Comparison of ENCODE assay signal across 1 cellular context in the genomic region with DNA sequence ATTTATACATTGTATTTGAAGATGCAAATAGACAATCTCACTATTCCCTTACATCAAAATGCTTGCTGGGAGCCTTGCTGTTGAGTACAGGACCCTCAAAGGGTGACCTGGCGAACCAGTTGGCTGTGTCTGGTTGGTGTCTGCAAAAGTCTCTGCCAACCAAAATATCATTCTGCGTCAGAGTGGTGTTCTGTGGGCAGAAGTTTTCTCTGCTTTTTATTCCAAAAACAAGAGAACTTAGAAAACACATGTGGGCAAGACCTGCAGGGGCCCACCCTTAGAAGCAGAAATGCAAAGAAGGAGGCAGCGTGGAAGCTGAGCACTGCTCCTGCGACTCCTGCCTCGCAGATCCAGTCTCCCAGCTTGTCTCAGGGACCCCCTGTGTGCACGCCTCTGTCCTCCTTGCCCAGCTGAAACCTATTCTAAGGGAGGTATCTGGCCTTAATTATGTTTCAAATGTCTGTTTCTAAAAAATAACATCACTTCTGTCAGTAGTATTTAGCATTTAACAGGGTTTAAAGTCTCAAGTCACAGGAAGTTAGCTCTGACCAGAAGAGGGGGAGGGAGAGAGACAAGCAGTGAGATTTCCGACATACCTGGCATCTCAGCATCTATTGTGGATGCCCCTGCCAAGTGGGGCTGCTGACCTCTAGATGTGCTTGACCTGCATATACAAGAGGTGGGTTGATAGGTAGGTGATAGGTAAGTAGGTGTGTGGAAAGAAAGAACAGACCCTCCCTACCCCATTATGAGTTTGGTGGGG.
TF ChIP-seq lines count a peak whose summit lies in the region.

No MANE protein-coding gene starts in this region.

TF ChIP-seq in SK-N-SH treated with all-trans-retinoic acid at 6 μM for 48 hours, 23 proteins besides CTCF, POLR2A, EP300 and RAD21 (continued from another document):
- TF ChIP-seq, protein P1, sequence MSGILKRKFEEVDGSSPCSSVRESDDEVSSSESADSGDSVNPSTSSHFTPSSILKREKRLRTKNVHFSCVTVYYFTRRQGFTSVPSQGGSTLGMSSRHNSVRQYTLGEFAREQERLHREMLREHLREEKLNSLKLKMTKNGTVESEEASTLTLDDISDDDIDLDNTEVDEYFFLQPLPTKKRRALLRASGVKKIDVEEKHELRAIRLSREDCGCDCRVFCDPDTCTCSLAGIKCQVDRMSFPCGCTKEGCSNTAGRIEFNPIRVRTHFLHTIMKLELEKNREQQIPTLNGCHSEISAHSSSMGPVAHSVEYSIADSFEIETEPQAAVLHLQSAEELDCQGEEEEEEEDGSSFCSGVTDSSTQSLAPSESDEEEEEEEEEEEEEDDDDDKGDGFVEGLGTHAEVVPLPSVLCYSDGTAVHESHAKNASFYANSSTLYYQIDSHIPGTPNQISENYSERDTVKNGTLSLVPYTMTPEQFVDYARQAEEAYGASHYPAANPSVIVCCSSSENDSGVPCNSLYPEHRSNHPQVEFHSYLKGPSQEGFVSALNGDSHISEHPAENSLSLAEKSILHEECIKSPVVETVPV (CRISPR knock-in tag; IDR thresholded peaks at IDR 0.05): no peak
- TF ChIP-seq BACH2 (CRISPR knock-in tag; IDR thresholded peaks at IDR 0.05; ENCODE audit: borderline replicate concordance): no peak
- TF ChIP-seq, protein P2, sequence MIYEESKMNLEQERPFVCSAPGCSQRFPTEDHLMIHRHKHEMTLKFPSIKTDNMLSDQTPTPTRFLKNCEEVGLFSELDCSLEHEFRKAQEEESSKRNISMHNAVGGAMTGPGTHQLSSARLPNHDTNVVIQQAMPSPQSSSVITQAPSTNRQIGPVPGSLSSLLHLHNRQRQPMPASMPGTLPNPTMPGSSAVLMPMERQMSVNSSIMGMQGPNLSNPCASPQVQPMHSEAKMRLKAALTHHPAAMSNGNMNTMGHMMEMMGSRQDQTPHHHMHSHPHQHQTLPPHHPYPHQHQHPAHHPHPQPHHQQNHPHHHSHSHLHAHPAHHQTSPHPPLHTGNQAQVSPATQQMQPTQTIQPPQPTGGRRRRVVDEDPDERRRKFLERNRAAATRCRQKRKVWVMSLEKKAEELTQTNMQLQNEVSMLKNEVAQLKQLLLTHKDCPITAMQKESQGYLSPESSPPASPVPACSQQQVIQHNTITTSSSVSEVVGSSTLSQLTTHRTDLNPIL (CRISPR knock-in tag; IDR thresholded peaks at IDR 0.05; ENCODE audit: low read depth): no peak
- TF ChIP-seq, protein P3, sequence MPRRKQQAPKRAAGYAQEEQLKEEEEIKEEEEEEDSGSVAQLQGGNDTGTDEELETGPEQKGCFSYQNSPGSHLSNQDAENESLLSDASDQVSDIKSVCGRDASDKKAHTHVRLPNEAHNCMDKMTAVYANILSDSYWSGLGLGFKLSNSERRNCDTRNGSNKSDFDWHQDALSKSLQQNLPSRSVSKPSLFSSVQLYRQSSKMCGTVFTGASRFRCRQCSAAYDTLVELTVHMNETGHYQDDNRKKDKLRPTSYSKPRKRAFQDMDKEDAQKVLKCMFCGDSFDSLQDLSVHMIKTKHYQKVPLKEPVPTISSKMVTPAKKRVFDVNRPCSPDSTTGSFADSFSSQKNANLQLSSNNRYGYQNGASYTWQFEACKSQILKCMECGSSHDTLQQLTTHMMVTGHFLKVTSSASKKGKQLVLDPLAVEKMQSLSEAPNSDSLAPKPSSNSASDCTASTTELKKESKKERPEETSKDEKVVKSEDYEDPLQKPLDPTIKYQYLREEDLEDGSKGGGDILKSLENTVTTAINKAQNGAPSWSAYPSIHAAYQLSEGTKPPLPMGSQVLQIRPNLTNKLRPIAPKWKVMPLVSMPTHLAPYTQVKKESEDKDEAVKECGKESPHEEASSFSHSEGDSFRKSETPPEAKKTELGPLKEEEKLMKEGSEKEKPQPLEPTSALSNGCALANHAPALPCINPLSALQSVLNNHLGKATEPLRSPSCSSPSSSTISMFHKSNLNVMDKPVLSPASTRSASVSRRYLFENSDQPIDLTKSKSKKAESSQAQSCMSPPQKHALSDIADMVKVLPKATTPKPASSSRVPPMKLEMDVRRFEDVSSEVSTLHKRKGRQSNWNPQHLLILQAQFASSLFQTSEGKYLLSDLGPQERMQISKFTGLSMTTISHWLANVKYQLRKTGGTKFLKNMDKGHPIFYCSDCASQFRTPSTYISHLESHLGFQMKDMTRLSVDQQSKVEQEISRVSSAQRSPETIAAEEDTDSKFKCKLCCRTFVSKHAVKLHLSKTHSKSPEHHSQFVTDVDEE (CRISPR knock-in tag; IDR thresholded peaks at IDR 0.05): no peak
- TF ChIP-seq, protein P4, sequence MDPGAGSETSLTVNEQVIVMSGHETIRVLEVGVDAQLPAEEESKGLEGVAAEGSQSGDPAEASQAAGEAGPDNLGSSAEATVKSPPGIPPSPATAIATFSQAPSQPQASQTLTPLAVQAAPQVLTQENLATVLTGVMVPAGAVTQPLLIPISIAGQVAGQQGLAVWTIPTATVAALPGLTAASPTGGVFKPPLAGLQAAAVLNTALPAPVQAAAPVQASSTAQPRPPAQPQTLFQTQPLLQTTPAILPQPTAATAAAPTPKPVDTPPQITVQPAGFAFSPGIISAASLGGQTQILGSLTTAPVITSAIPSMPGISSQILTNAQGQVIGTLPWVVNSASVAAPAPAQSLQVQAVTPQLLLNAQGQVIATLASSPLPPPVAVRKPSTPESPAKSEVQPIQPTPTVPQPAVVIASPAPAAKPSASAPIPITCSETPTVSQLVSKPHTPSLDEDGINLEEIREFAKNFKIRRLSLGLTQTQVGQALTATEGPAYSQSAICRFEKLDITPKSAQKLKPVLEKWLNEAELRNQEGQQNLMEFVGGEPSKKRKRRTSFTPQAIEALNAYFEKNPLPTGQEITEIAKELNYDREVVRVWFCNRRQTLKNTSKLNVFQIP (CRISPR knock-in tag; IDR thresholded peaks at IDR 0.05; ENCODE audit: borderline replicate concordance, low read depth): no peak
- no peak for TF ChIP-seq ISL1 (CRISPR knock-in tag; IDR thresholded peaks at IDR 0.05)
- no peak for TF ChIP-seq TCF4 (CRISPR knock-in tag; IDR thresholded peaks at IDR 0.05; ENCODE audit: borderline replicate concordance)
- TF ChIP-seq CSDC2 (CRISPR knock-in tag; IDR thresholded peaks at IDR 0.05): no peak
- TF ChIP-seq SNAI2 (CRISPR knock-in tag; IDR thresholded peaks at IDR 0.05): no peak
TF ChIP-seq in SK-N-SH treated with all-trans-retinoic acid at 6 μM for 48 hours: peak in this region for 0.
